ENCODE assay signal across 8 cellular contexts in the genomic region with DNA sequence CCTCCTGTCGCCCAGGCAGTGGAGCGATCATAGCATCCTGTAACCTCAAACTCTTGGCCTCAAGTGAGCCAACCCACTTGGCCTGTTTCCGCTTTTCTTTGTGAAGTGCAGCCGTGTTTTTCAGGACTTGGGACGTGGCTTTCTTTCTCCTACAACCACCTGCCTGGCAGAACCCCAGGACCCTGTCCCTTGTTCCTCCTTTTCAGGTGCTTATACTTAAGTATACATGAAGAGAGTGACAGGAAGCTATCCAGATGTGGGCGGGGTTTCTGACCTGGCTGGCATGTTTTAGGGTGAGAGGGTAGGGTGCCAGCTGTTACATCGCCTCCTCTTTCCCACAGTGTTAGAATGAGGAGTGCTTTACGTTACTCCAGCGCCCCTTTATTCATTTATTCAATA. TPM values are rescaled to one million over a fixed set of nuclear protein-coding genes. Genes with fewer than 3 reads are reported as not detected.
DNase-seq lines count a peak whose midpoint lies in the region; ATAC-seq and TF ChIP-seq lines count a peak whose summit lies in the region.

No MANE protein-coding gene starts in this region.

- no peak overlapping the region for H3K4me3 Mint-ChIP-seq in activated CD4-positive, alpha-beta T cell treated with anti-CD3 and anti-CD28 coated beads for 36 hours
- H3K4me3 Mint-ChIP-seq in T-cell, result no peak overlapping the region

- no peak overlapping the region for H3K27ac Mint-ChIP-seq in activated CD4-positive, alpha-beta T cell treated with anti-CD3 and anti-CD28 coated beads for 36 hours
- peak overlapping the region; percentile 34 to 49 for H3K27ac Mint-ChIP-seq in T-cell

- H3K4me3 ChIP-seq in right atrium auricular region (peak overlapping the region; percentile 76 to 93), smooth muscle cell (peak overlapping the region; percentile 86)

- ATAC-seq in activated CD4-positive, alpha-beta T cell treated with anti-CD3 and anti-CD28 coated beads for 36 hours, result no peak
- ATAC-seq in T-cell (replicated peaks in 1 of 4), result no peak

- peak; percentile 29 for DNase-seq in activated CD4-positive, alpha-beta T cell treated with anti-CD3 and anti-CD28 coated beads for 36 hours
- DNase-seq in activated CD4-positive, alpha-beta T cell treated with anti-CD3 and anti-CD28 coated beads for 4 hours, result no peak
- peak in 2 of 34 experiments; percentile 3 for DNase-seq in T-cell
- DNase-seq in right atrium auricular region (ENCODE audit: low spot score), result no peak
- no peak for DNase-seq in smooth muscle cell (lab: John Stamatoyannopoulos, UW; ENCODE audit: unreplicated experiment)
- no peak for DNase-seq in GM19238 (ENCODE audit: insufficient read length, low spot score)
- no peak for DNase-seq in KG1 (lab: John Stamatoyannopoulos, UW)
- DNase-seq in NCI-H2107 treated with DMSO at 0.1 percent for 48 hours (lab: John Stamatoyannopoulos, UW; ENCODE audit: unreplicated experiment), result no peak

- H3K4me2 ChIP-seq in smooth muscle cell, result peak overlapping the region; percentile 91

- H2AFZ ChIP-seq in smooth muscle cell (ENCODE audit: low read depth), result no peak overlapping the region

- no peaks in the 10 kb centered on the region for H4K20me1 ChIP-seq in smooth muscle cell (ENCODE audit: low read depth)

- WGBS in smooth muscle cell (ENCODE audit: low lambda C conversion rate), result 69% methylated on average over 9 of the region's 9 CpGs

- peaks cover 13% of the 10 kb centered on the region for H3K4me1 Mint-ChIP-seq in activated CD4-positive, alpha-beta T cell treated with anti-CD3 and anti-CD28 coated beads for 36 hours
- H3K4me1 Mint-ChIP-seq in T-cell, result peaks cover 0 to 19% (median 14%) of the 10 kb centered on the region in 3 donors

- CTCF ChIA-PET in activated CD4-positive, alpha-beta T cell treated with anti-CD3 and anti-CD28 coated beads for 36 hours (lab: Charles Lee), result interaction anchor here (0.7 to 1.3 kb wide), 3 partner anchors 43 to 100 kb away, joined by 3 read pairs; a partner anchor contains a TSS
- CTCF ChIA-PET in T-cell (lab: Charles Lee), result interaction anchor here (1.0 to 2.1 kb wide), 4 partner anchors 50 to 100 kb away, joined by 3 to 6 read pairs (median 5); a partner anchor contains a TSS

- peaks cover 73% of the 10 kb centered on the region for H3K36me3 Mint-ChIP-seq in activated CD4-positive, alpha-beta T cell treated with anti-CD3 and anti-CD28 coated beads for 36 hours (ENCODE audit: low read depth)
- peaks cover 56% of the 10 kb centered on the region for H3K36me3 Mint-ChIP-seq in T-cell

- H3K9ac ChIP-seq in smooth muscle cell (ENCODE audit: low read depth), result peak overlapping the region; percentile 94

- no peaks in the 10 kb centered on the region for H3F3A ChIP-seq in smooth muscle cell (ENCODE audit: low read depth)

- peaks cover 31% of the 10 kb centered on the region for H3K79me2 ChIP-seq in smooth muscle cell (ENCODE audit: low read depth)

- H3K27me3 ChIP-seq in right atrium auricular region, result no peaks in the 10 kb centered on the region
- no peaks in the 10 kb centered on the region for H3K27me3 ChIP-seq in smooth muscle cell (ENCODE audit: low read depth)

- H3K27ac ChIP-seq in right atrium auricular region (peak overlapping the region; percentile 96 to 98), smooth muscle cell (ENCODE audit: low read depth) (peak overlapping the region; percentile 97)

- TF ChIP-seq CTCF in right atrium auricular region (IDR thresholded peaks at IDR 0.05), result no peak
- no peak for TF ChIP-seq CTCF in smooth muscle cell (IDR thresholded peaks at IDR 0.05; ENCODE audit: borderline replicate concordance, insufficient read depth, poor library complexity, severe bottlenecking)

- peaks cover 0 to 12% of the 10 kb centered on the region in 2 donors for H3K4me1 ChIP-seq in right atrium auricular region
- peaks cover 4% of the 10 kb centered on the region for H3K4me1 ChIP-seq in smooth muscle cell (ENCODE audit: low read depth)

- no peaks in the 10 kb centered on the region for H3K27me3 Mint-ChIP-seq in activated CD4-positive, alpha-beta T cell treated with anti-CD3 and anti-CD28 coated beads for 36 hours
- no peaks in the 10 kb centered on the region for H3K27me3 Mint-ChIP-seq in T-cell

- H3K36me3 ChIP-seq in right atrium auricular region (peaks cover 45% of the 10 kb centered on the region), smooth muscle cell (ENCODE audit: low read depth) (peaks cover 49% of the 10 kb centered on the region)

- intact Hi-C loops in activated CD4-positive, alpha-beta T cell treated with anti-CD3 and anti-CD28 coated beads for 36 hours (cut with DNase I, micrococcal nuclease), result no loop called here

- POLR2A ChIA-PET in activated CD4-positive, alpha-beta T cell treated with anti-CD3 and anti-CD28 coated beads for 36 hours (lab: Charles Lee), result interaction anchor here (0.7 to 1.1 kb wide), 2 partner anchors 49 to 100 kb away, joined by 3 to 4 read pairs; a partner anchor contains a TSS
- POLR2A ChIA-PET in T-cell (lab: Charles Lee), result interaction anchor here in 1 of 2 donors (1.2 kb wide), 1 partner anchor 49 kb away, joined by 5 read pairs; a partner anchor contains a TSS

- H3K9me3 Mint-ChIP-seq in activated CD4-positive, alpha-beta T cell treated with anti-CD3 and anti-CD28 coated beads for 36 hours (ENCODE audit: low read depth), result peaks cover 58% of the 10 kb centered on the region
- H3K9me3 Mint-ChIP-seq in T-cell, result peaks cover 16 to 45% (median 34%) of the 10 kb centered on the region in 3 donors

- H3K9me3 ChIP-seq in right atrium auricular region (peaks cover 16 to 84% of the 10 kb centered on the region in 2 donors), smooth muscle cell (replicated peaks; ENCODE audit: low read depth) (peaks cover 55% of the 10 kb centered on the region)

RNA-seq across cellular contexts. Expression of a gene that starts 0.7 kb away (rescaled TPM):
- total RNA-seq in activated CD4-positive, alpha-beta T cell treated with anti-CD3 and anti-CD28 coated beads for 36 hours, result 10 to 100 TPM; 13.3 to 14.3 TPM
- total RNA-seq in T-cell (10 to 100 TPM; 12.6 to 20.8 (median 20.3) TPM), right atrium auricular region (1 to 10 TPM; 6.1 TPM), smooth muscle cell (24.5 and 30.9 TPM in 2 replicates)
- 13.8 and 20.9 TPM in 2 replicates for polyA plus RNA-seq in smooth muscle cell

RNA-seq across cellular contexts. Expression of a gene that starts 44.1 kb away (rescaled TPM):
- 10 to 100 TPM; 21.5 to 24.1 TPM for total RNA-seq in activated CD4-positive, alpha-beta T cell treated with anti-CD3 and anti-CD28 coated beads for 36 hours
- total RNA-seq in T-cell, result 10 to 100 TPM; 26.6 to 38.9 (median 35.9) TPM
- total RNA-seq in right atrium auricular region, result 10 to 100 TPM in 1 of 2 donors, 1 to 10 TPM in 1; 8.5 to 10.1 TPM
- total RNA-seq in smooth muscle cell, result 28.5 and 35.9 TPM in 2 replicates
- polyA plus RNA-seq in smooth muscle cell, result 12.1 and 16.5 TPM in 2 replicates

RNA-seq across cellular contexts. Expression of a gene that starts 48.7 kb away (rescaled TPM):
- 1 to 10 TPM; 1.9 to 2.1 TPM for total RNA-seq in activated CD4-positive, alpha-beta T cell treated with anti-CD3 and anti-CD28 coated beads for 36 hours
- total RNA-seq in T-cell, result 1 to 10 TPM; 4.9 to 6.0 (median 5.1) TPM
- total RNA-seq in right atrium auricular region, result 1 to 10 TPM in 1 of 2 donors, under 1 TPM in 1; 0.82 to 1.1 TPM
- 0.90 and 1.2 TPM in 2 replicates for total RNA-seq in smooth muscle cell
- polyA plus RNA-seq in smooth muscle cell, result 0.25 and 0.30 TPM in 2 replicates

RNA-seq across cellular contexts. Expression of a gene that starts 49.0 kb away (rescaled TPM):
- total RNA-seq in activated CD4-positive, alpha-beta T cell treated with anti-CD3 and anti-CD28 coated beads for 36 hours, result 1 to 10 TPM; 4.8 to 5.1 TPM
- total RNA-seq in T-cell (10 to 100 TPM; 11.7 to 46.6 (median 15.6) TPM), right atrium auricular region (1 to 10 TPM; 6.8 to 9.8 TPM), smooth muscle cell (4.7 and 13.8 TPM in 2 replicates)
- polyA plus RNA-seq in smooth muscle cell, result 2.9 and 4.2 TPM in 2 replicates
